1 cellular context compared by ENCODE assay signal in genomic region chr2:152175012-152175367, GRCh38.
TF ChIP-seq lines count a peak whose summit lies in the region.

No MANE protein-coding gene starts in this region.

TF ChIP-seq in K562, 482 proteins besides CTCF, POLR2A, EP300 and RAD21 (continued from another document):
- TF ChIP-seq MBD1 (CRISPR knock-in tag; IDR thresholded peaks at IDR 0.05) = no peak
- 0 out of 2 replicates have a peak, but pooled peaks have one; percentile 43 for TF ChIP-seq EHMT2 (IDR thresholded peaks at IDR 0.05)
- no peak for TF ChIP-seq MYNN (IDR thresholded peaks at IDR 0.05)
- no peak for TF ChIP-seq MYNN (CRISPR knock-in tag; IDR thresholded peaks at IDR 0.05)
- TF ChIP-seq ARID2 (IDR thresholded peaks at IDR 0.05) = peak; percentile 53; the same call in 1 of the 2 replicates
- TF ChIP-seq GATAD2B (IDR thresholded peaks at IDR 0.05; ENCODE audit: borderline replicate concordance) = no peak
- TF ChIP-seq KAT7 (CRISPR knock-in tag; IDR thresholded peaks at IDR 0.05; ENCODE audit: borderline replicate concordance) = no peak
- no peak for TF ChIP-seq ETV5 (CRISPR knock-in tag; IDR thresholded peaks at IDR 0.05; ENCODE audit: low read depth)
- TF ChIP-seq NFYB (IDR thresholded peaks at IDR 0.05; ENCODE audit: extremely low read depth, insufficient read length) = no peak
- no peak for TF ChIP-seq SAP30 (IDR thresholded peaks at IDR 0.05; ENCODE audit: borderline replicate concordance, insufficient read depth, low read depth, low read length, poor library complexity, severe bottlenecking)
- no peak for TF ChIP-seq HDGF (IDR thresholded peaks at IDR 0.05)
- peak; percentile 10 to 30 for TF ChIP-seq AFF1 (IDR thresholded peaks at IDR 0.05; ENCODE audit: low read depth in 1 of 2, partially characterized antibody in 2 of 2)
- TF ChIP-seq KDM2B (CRISPR knock-in tag; IDR thresholded peaks at IDR 0.05) = no peak
- TF ChIP-seq FOXK1 (CRISPR knock-in tag; IDR thresholded peaks at IDR 0.05; ENCODE audit: borderline replicate concordance) = no peak
- no peak for TF ChIP-seq NR0B1 (IDR thresholded peaks at IDR 0.05; ENCODE audit: partially characterized antibody)
- no peak for TF ChIP-seq THAP12 (CRISPR knock-in tag; IDR thresholded peaks at IDR 0.05)
- no peak for TF ChIP-seq NKRF (IDR thresholded peaks at IDR 0.05; ENCODE audit: borderline replicate concordance)
- no peak for TF ChIP-seq ZNF668 (CRISPR knock-in tag; IDR thresholded peaks at IDR 0.05)
- no peak for TF ChIP-seq DDX20 (tag; IDR thresholded peaks at IDR 0.05; ENCODE audit: low read depth)
- no peak for TF ChIP-seq KDM5B (IDR thresholded peaks at IDR 0.05; ENCODE audit: insufficient replicate concordance, low read depth, low read length)
- TF ChIP-seq LARP7 (IDR thresholded peaks at IDR 0.05) = no peak
- TF ChIP-seq NR2C2 (CRISPR knock-in tag; IDR thresholded peaks at IDR 0.05) = no peak
- no peak for TF ChIP-seq NR2C2 (tag; IDR thresholded peaks at IDR 0.05)
- TF ChIP-seq MTA1 (IDR thresholded peaks at IDR 0.05; ENCODE audit: borderline replicate concordance) = peak; percentile 26; the same call in 1 of the 2 replicates
- no peak for TF ChIP-seq MED1 (CRISPR knock-in tag; IDR thresholded peaks at IDR 0.05; ENCODE audit: borderline replicate concordance)
- TF ChIP-seq ZNF395 (CRISPR knock-in tag; IDR thresholded peaks at IDR 0.05) = peak; percentile 1; the same call in 1 of the 2 replicates
- peak; percentile 43 for TF ChIP-seq MEIS2 (IDR thresholded peaks at IDR 0.05; ENCODE audit: partially characterized antibody)
- peak; percentile 20; the same call in 1 of the 2 replicates for TF ChIP-seq RFX1 (IDR thresholded peaks at IDR 0.05)
- TF ChIP-seq THRB (CRISPR knock-in tag; conservative IDR thresholded peaks at IDR 0.05) = peak; percentile 25; the same call in 1 of the 2 replicates
- no peak for TF ChIP-seq SMAD2 (IDR thresholded peaks at IDR 0.05; ENCODE audit: low read depth, low read length)
- TF ChIP-seq BRF2 (IDR thresholded peaks at IDR 0.05; ENCODE audit: borderline replicate concordance, insufficient read depth, insufficient read length) = no peak
- TF ChIP-seq HDAC2 (IDR thresholded peaks at IDR 0.05) = 0 out of 2 replicates have a peak, but pooled peaks have one; percentile 46
